Comparison of ENCODE assay signal across 8 cellular contexts in genomic region chr20:35277531-35278395, GRCh38. TPM values are rescaled to one million over a fixed set of nuclear protein-coding genes. Genes with fewer than 3 reads are reported as not detected.
DNase-seq lines count a peak whose midpoint lies in the region; ATAC-seq and TF ChIP-seq lines count a peak whose summit lies in the region.

Gene MMP24OS (minus strand): TSS chr20:35278122. CDS start chr20:35277929, 193 bp downstream.

- no peaks in the 10 kb centered on the region for H3K27me3 Mint-ChIP-seq in CD8-positive, alpha-beta T cell (ENCODE audit: low read depth)
- H3K27me3 Mint-ChIP-seq in endothelial cell (ENCODE audit: unreplicated experiment), result peaks cover 29% of the 10 kb centered on the region
- no peaks in the 10 kb centered on the region for H3K27me3 Mint-ChIP-seq in mesothelial cell of epicardium (ENCODE audit: low read depth)

- peak within 1 kb of the TSS; percentile 92 for H3K27ac ChIP-seq in CD8-positive, alpha-beta T cell (ENCODE audit: low read depth, low read length)

- H3K9me3 Mint-ChIP-seq in CD8-positive, alpha-beta T cell, result no peaks in the 10 kb centered on the region
- H3K9me3 Mint-ChIP-seq in endothelial cell (ENCODE audit: unreplicated experiment) (no peaks in the 10 kb centered on the region), mesothelial cell of epicardium (no peaks in the 10 kb centered on the region)

- H3K4me1 ChIP-seq in CD8-positive, alpha-beta T cell (ENCODE audit: insufficient read depth, low read length), result peaks cover 14% of the 10 kb centered on the region

- ATAC-seq in CD8-positive, alpha-beta T cell, result peak; percentile 88
- peak; percentile 83 for ATAC-seq in GM19372 (IDR thresholded peaks at IDR 0.05; ENCODE audit: low read depth, unreplicated experiment)
- ATAC-seq in HG03521 (IDR thresholded peaks at IDR 0.05; ENCODE audit: unreplicated experiment), result peak; percentile 70

- POLR2A ChIA-PET in CD8-positive, alpha-beta T cell (lab: Charles Lee), result interaction anchor here (0.7 to 2.2 kb wide), 11 partner anchors 14 to 676 kb away, joined by 3 to 9 read pairs (median 4); partner anchors contain the start of gene SCAND1

- H3K36me3 ChIP-seq in CD8-positive, alpha-beta T cell (ENCODE audit: insufficient read depth, low read length), result peaks cover 20% of the 10 kb centered on the region

- peak within 1 kb of the TSS; percentile 81 for H3K4me3 ChIP-seq in CD8-positive, alpha-beta T cell (ENCODE audit: low read depth, low read length)

- H3K4me3 Mint-ChIP-seq in CD8-positive, alpha-beta T cell, result peak within 1 kb of the TSS; percentile 96
- H3K4me3 Mint-ChIP-seq in endothelial cell (ENCODE audit: unreplicated experiment) (peak within 1 kb of the TSS; percentile 96), mesothelial cell of epicardium (peak within 1 kb of the TSS; percentile 95)

- TF ChIP-seq CTCF in CD8-positive, alpha-beta T cell (IDR thresholded peaks at IDR 0.05), result no peak
- TF ChIP-seq CTCF in endothelial cell (IDR thresholded peaks at IDR 0.05; ENCODE audit: unreplicated experiment), result no peak
- TF ChIP-seq CTCF in mesothelial cell of epicardium (IDR thresholded peaks at IDR 0.05; ENCODE audit: unreplicated experiment), result no peak

- peak; percentile 78 to 92 (median 89) for DNase-seq in CD8-positive, alpha-beta T cell
- peak; percentile 78 to 83 for DNase-seq in NOMO-1 (lab: John Stamatoyannopoulos, UW; ENCODE audit: unreplicated experiment in 2 of 2)
- DNase-seq in activated CD8-positive, alpha-beta memory T cell treated with anti-CD3 and anti-CD28 coated beads, Interleukin-2, amount 50 U/mL, for 24 hours (ENCODE audit: extremely low read depth), result peak; percentile 70
- peak; percentile 87 for DNase-seq in endothelial cell (ENCODE audit: low spot score)
- DNase-seq in mesothelial cell of epicardium (ENCODE audit: low spot score in 2 of 2, unreplicated experiment in 2 of 2), result peak; percentile 81 to 85
- DNase-seq in stimulated activated CD8-positive, alpha-beta memory T cell treated with anti-CD3 and anti-CD28 coated beads, Interleukin-15, amount 100 ng/mL, for 4 hours (ENCODE audit: low read depth in 2 of 2), result peak; percentile 75 to 76

- peaks cover 28% of the 10 kb centered on the region for H3K4me1 Mint-ChIP-seq in CD8-positive, alpha-beta T cell (ENCODE audit: low read depth)
- peaks cover 6% of the 10 kb centered on the region for H3K4me1 Mint-ChIP-seq in endothelial cell (ENCODE audit: unreplicated experiment)
- peaks cover 6% of the 10 kb centered on the region for H3K4me1 Mint-ChIP-seq in mesothelial cell of epicardium

- CTCF ChIA-PET in CD8-positive, alpha-beta T cell (lab: Charles Lee), result interaction anchor here (2.3 kb wide), 1 partner anchor 182 kb away, joined by 5 read pairs; no protein-coding TSS in a partner anchor

- H3K27me3 ChIP-seq in CD8-positive, alpha-beta T cell (ENCODE audit: insufficient read depth, low read length), result no peaks in the 10 kb centered on the region

- H3K9me3 ChIP-seq in CD8-positive, alpha-beta T cell (ENCODE audit: low read length), result no peaks in the 10 kb centered on the region

- intact Hi-C loops in CD8-positive, alpha-beta T cell (cut with DNase I, micrococcal nuclease), result loop anchor here (1.0 to 5.0 kb wide), 8 partner anchors 51 to 1285 kb away; partner anchors contain the start of genes TRPC4AP (in 2 of the 2), ACSS2 (in 1 of the 2), EDEM2 (in 1 of the 2) and MMP24 (in 1 of the 2)

- H3K36me3 Mint-ChIP-seq in CD8-positive, alpha-beta T cell, result peaks cover 47% of the 10 kb centered on the region
- peaks cover 38% of the 10 kb centered on the region for H3K36me3 Mint-ChIP-seq in endothelial cell (ENCODE audit: low read depth, unreplicated experiment)
- H3K36me3 Mint-ChIP-seq in mesothelial cell of epicardium, result peaks cover 14% of the 10 kb centered on the region

- H3K27ac Mint-ChIP-seq in CD8-positive, alpha-beta T cell, result peak within 1 kb of the TSS; percentile 99
- peak within 1 kb of the TSS; percentile 98 for H3K27ac Mint-ChIP-seq in endothelial cell (ENCODE audit: unreplicated experiment)
- H3K27ac Mint-ChIP-seq in mesothelial cell of epicardium, result peak within 1 kb of the TSS; percentile 99

RNA-seq across cellular contexts. Expression of gene MMP24OS, which starts in this region (rescaled TPM):
- 10 to 100 TPM; 64.5 to 67.1 TPM for total RNA-seq in CD8-positive, alpha-beta T cell
- 80.7 TPM for total RNA-seq in endothelial cell (ENCODE audit: unreplicated experiment)
- total RNA-seq in mesothelial cell of epicardium, result 61.4 to 71.9 TPM (median 66.1 TPM) in 3 replicates

Comparison
In these comparisons a context has a peak if more than half of its experiments do, and no peak if none do; other contexts are left out.
1. Peak in every context shown above with its lines: DNase-seq, ATAC-seq, H3K4me3 ChIP-seq and H3K27ac ChIP-seq.